ENCODE assay signal across 12 cellular contexts in genomic region chr14:75861161-75861621, GRCh38.
DNase-seq lines count a peak whose midpoint lies in the region; ATAC-seq, FAIRE-seq and TF ChIP-seq lines count a peak whose summit lies in the region.
"Had no signal": no experiment of that assay in that cellular context is flagged by ENCODE, and none has a peak within 500 bp of the region (broad histone marks: within the 10 kb centered on the region; RNA-seq: fewer than 3 reads in every experiment).

No MANE protein-coding gene starts in this region.

- FAIRE-seq in GM19239 (lab: Jason Lieb, UNC), result no peak

- H3K36me3 ChIP-seq in MM.1S (replicated peaks; ENCODE audit: insufficient read depth, low read length) (no peaks in the 10 kb centered on the region), mesodermal cell (ENCODE audit: control insufficient read depth, insufficient read depth, low read length) (peaks cover 9% of the 10 kb centered on the region)
- H3K36me3 ChIP-seq: upper lobe of left lung, WERI-Rb-1 had no signal

- H3K9ac ChIP-seq in MM.1S (ENCODE audit: low read length), result no peak overlapping the region

- H3K27me3 ChIP-seq in MM.1S (replicated peaks; ENCODE audit: insufficient read depth, low read length), result no peaks in the 10 kb centered on the region
- H3K27me3 ChIP-seq: upper lobe of left lung had no signal

- no peaks in the 10 kb centered on the region for H3F3A ChIP-seq in MM.1S (ENCODE audit: insufficient read depth, low read length)

- no peak for TF ChIP-seq CTCF in MM.1S (IDR thresholded peaks at IDR 0.05; ENCODE audit: low read length)

- no peak overlapping the region for H2AFZ ChIP-seq in MM.1S (ENCODE audit: low read length)

- H3K4me3 ChIP-seq in MM.1S (ENCODE audit: low read length) (no peak overlapping the region), mesodermal cell (ENCODE audit: extremely low read depth, insufficient read depth, low read length, poor library complexity, severe bottlenecking) (no peak overlapping the region)
- H3K4me3 ChIP-seq: upper lobe of left lung had no signal

- H3K27ac ChIP-seq in MM.1S (ENCODE audit: low read length), result no peak overlapping the region
- peak overlapping the region; percentile 76 for H3K27ac ChIP-seq in mesodermal cell (ENCODE audit: low read depth, low read length, severe bottlenecking)
- H3K27ac ChIP-seq: upper lobe of left lung, WERI-Rb-1 had no signal

- H3K9me3 ChIP-seq in MM.1S (replicated peaks; ENCODE audit: insufficient read depth, low read length) (no peaks in the 10 kb centered on the region), mesodermal cell (ENCODE audit: control insufficient read depth, low read length) (no peaks in the 10 kb centered on the region)
- H3K9me3 ChIP-seq: upper lobe of left lung had no signal

- H3K9me2 ChIP-seq in MM.1S (replicated peaks; ENCODE audit: insufficient read depth, low read length), result no peaks in the 10 kb centered on the region

- DNase-seq in DMS53 (lab: John Stamatoyannopoulos, UW) (peak; percentile 48), MM.1S (peak; percentile 12), GM19239 (ENCODE audit: insufficient read length, low spot score) (no peak), occipital lobe (lab: John Stamatoyannopoulos, UW) (no peak)
- DNase-seq in activated CD4-positive, alpha-beta T cell treated with anti-CD3 and anti-CD28 coated beads, Interleukin-2, amount 50 U/mL, for 1 hour, result no peak
- DNase-seq: KBM-7, WERI-Rb-1 had no signal

- H3K4me2 ChIP-seq in MM.1S (ENCODE audit: low read depth, low read length), result peak overlapping the region; percentile 39; the same call in 1 of the 2 replicates

- H4K20me1 ChIP-seq in MM.1S (ENCODE audit: insufficient read depth, low read length), result no peaks in the 10 kb centered on the region

- H3K79me2 ChIP-seq in MM.1S (ENCODE audit: low read length), result no peaks in the 10 kb centered on the region

- H3K4me1 ChIP-seq in MM.1S (ENCODE audit: low read length), result peaks cover 15% of the 10 kb centered on the region
- peaks cover 41% of the 10 kb centered on the region for H3K4me1 ChIP-seq in mesodermal cell (ENCODE audit: control insufficient read depth, insufficient read depth, low read length, poor library complexity, severe bottlenecking)

- 49 to 53% methylated on average over 3 to 4 of the region's 4 CpGs for WGBS in mesodermal cell (ENCODE audit: insufficient coverage in 2 of 2), 2 experiments

- peak; percentile 43 for ATAC-seq in esophagus mucosa
- no peak for ATAC-seq in GM19324 (IDR thresholded peaks at IDR 0.05; ENCODE audit: low FRiP score, unreplicated experiment)
- ATAC-seq: natural killer cell treated with Interleukin-12 subunit alpha and Interleukin-12 subunit beta and Interleukin-15 and Interleukin-18, amount 100 ng/mL, for 72 hours had no signal

Comparison
In these comparisons a context has a peak if more than half of its experiments do, and no peak if none do; other contexts are left out.
1. DNase-seq: peak in DMS53 (single experiment) and MM.1S (single experiment); none in activated CD4-positive, alpha-beta T cell treated with anti-CD3 and anti-CD28 coated beads, Interleukin-2, amount 50 U/mL, for 1 hour (single experiment), GM19239 (single experiment) and occipital lobe (single experiment).